Comparison of ENCODE assay signal across 28 cellular contexts in the genomic region with DNA sequence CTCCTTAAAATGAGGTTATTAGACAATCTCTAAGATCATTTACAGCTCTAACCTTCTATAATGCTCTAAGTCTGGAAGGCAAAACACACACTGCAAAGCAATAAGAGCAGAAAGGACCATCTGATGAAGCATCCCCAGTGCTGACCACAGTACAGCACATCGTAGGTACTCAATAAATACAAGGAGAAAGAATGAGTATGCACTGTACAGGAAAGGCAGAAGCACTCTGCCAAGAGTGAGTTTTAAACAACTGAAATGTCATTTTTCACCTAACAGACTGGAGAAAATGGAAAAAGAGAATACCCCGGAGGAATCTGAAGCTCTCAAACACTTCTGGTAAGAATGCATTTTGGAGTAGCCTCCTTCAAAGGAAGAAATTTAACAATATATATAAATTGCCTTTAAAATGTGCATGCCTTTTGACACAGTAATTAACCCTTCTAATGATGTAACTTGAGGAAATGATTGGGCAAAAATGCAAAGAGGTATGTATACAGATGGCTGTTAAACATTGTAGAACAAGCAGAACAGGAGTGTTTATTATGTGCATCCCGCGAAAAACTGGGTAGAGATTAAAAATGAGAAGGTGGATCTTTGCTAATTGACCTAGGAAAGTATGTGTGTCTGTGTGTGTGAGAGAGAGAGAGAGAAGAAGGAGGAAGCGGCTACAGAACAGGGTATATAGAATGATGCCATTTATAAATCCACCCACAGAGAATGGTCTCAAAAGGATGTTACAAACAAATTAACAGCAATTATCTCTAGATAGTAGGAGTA. TPM values are rescaled to one million over a fixed set of nuclear protein-coding genes. Genes with fewer than 3 reads are reported as not detected.
A peak's percentile ranks its signal among the peaks of the same experiment; 100 is the strongest.
DNase-seq lines count a peak whose midpoint lies in the region; ATAC-seq and TF ChIP-seq lines count a peak whose summit lies in the region.
"Had no signal": no experiment of that assay in that cellular context is flagged by ENCODE, and none has a peak within 500 bp of the region (broad histone marks: within the 10 kb centered on the region; RNA-seq: fewer than 3 reads in every experiment).

No MANE protein-coding gene starts in this region.

- H3K4me2 ChIP-seq in mammary epithelial cell (ENCODE audit: insufficient read depth, low read depth, low read length): no peak overlapping the region
- H3K4me2 ChIP-seq: GM23338, hepatocyte had no signal

- intact Hi-C loops in breast epithelium (cut with DNase I; ENCODE audit: low total_unique reads): no loop called here
- intact Hi-C loops in mammary epithelial cell (cut with micrococcal nuclease): no loop called here

- H3K36me3 ChIP-seq in breast epithelium (no peaks in the 10 kb centered on the region), mammary epithelial cell (ENCODE audit: insufficient read depth, low read length) (no peaks in the 10 kb centered on the region), endodermal cell (ENCODE audit: control insufficient read depth, insufficient read depth, low read length) (no peaks in the 10 kb centered on the region)

- peaks cover 3% of the 10 kb centered on the region for H3K27me3 Mint-ChIP-seq in activated CD8-positive, alpha-beta T cell treated with anti-CD3 and anti-CD28 coated beads, Interleukin-2, amount 10 ng/mL, durations not matched to agents 7 days and 5 days (ENCODE audit: low read depth)
- H3K27me3 Mint-ChIP-seq in endodermal cell (ENCODE audit: insufficient read depth): peaks cover 7% of the 10 kb centered on the region
- H3K27me3 Mint-ChIP-seq: activated CD4-positive, alpha-beta T cell treated with anti-CD3 and anti-CD28 coated beads, Interleukin-2, amount 10 ng/mL, durations not matched to agents 7 days and 5 days had no signal

- H3K9me3 ChIP-seq in breast epithelium (no peaks in the 10 kb centered on the region), mammary epithelial cell (replicated peaks; ENCODE audit: insufficient read depth, low read length) (no peaks in the 10 kb centered on the region), endodermal cell (ENCODE audit: control insufficient read depth, low read length) (no peaks in the 10 kb centered on the region)
- H3K9me3 ChIP-seq: psoas muscle had no signal

- POLR2A ChIA-PET in activated CD8-positive, alpha-beta T cell treated with anti-CD3 and anti-CD28 coated beads, Interleukin-2, amount 10 ng/mL, durations not matched to agents 7 days and 5 days (lab: Charles Lee): no interaction called here

- H3K9ac ChIP-seq in mammary epithelial cell (ENCODE audit: insufficient read depth, low read length) (no peak overlapping the region), endodermal cell (ENCODE audit: extremely low read depth, low read length, poor library complexity, severe bottlenecking) (no peak overlapping the region)

- TF ChIP-seq CTCF in breast epithelium (IDR thresholded peaks at IDR 0.05): no peak
- no peak for TF ChIP-seq CTCF in mammary epithelial cell (conservative IDR thresholded peaks at IDR 0.05 in 1 of 2, IDR thresholded peaks at IDR 0.05 in 1 of 2; ENCODE audit: extremely low read depth in 1 of 2, insufficient read depth in 1 of 2, low read depth in 1 of 2, low read length in 2 of 2)
- TF ChIP-seq CTCF in endodermal cell (conservative IDR thresholded peaks at IDR 0.05): no peak

- ATAC-seq in HG02852 (IDR thresholded peaks at IDR 0.05; ENCODE audit: unreplicated experiment): peak; percentile 79
- no peak for ATAC-seq in esophagus mucosa
- ATAC-seq in activated CD8-positive, alpha-beta T cell treated with anti-CD3 and anti-CD28 coated beads, Interleukin-2, amount 10 ng/mL, durations not matched to agents 7 days and 5 days: no peak
- ATAC-seq: activated naive CD4-positive, alpha-beta T cell treated with anti-CD3 and anti-CD28 coated beads, Interleukin-2, amount 50 U/mL, for 72 hours; activated T-helper 17 cell treated with anti-CD3 and anti-CD28 coated beads, Interleukin-2, amount 50 U/mL, for 72 hours; GM23338; psoas muscle had no signal

- TF ChIP-seq POLR2A in breast epithelium (IDR thresholded peaks at IDR 0.05): no peak

- CTCF ChIA-PET in mammary epithelial cell (lab: Charles Lee; ENCODE audit: low non-redundant PET): interaction anchor here (0.5 kb wide), 1 partner anchor 65 kb away, joined by 4 read pairs; no protein-coding TSS in a partner anchor
- CTCF ChIA-PET in activated CD8-positive, alpha-beta T cell treated with anti-CD3 and anti-CD28 coated beads, Interleukin-2, amount 10 ng/mL, durations not matched to agents 7 days and 5 days (lab: Charles Lee): interaction anchor here (0.6 to 1.1 kb wide), 3 partner anchors 8 to 843 kb away, joined by 3 to 4 read pairs (median 3); partner anchors contain the start of gene OXTR

- H3K4me3 Mint-ChIP-seq in activated CD8-positive, alpha-beta T cell treated with anti-CD3 and anti-CD28 coated beads, Interleukin-2, amount 10 ng/mL, durations not matched to agents 7 days and 5 days: no peak overlapping the region
- no peak overlapping the region for H3K4me3 Mint-ChIP-seq in endodermal cell
- H3K4me3 Mint-ChIP-seq: activated CD4-positive, alpha-beta T cell treated with anti-CD3 and anti-CD28 coated beads, Interleukin-2, amount 10 ng/mL, durations not matched to agents 7 days and 5 days; activated T-helper 17 cell treated with anti-CD3 and anti-CD28 coated beads, Interleukin-2, amount 50 U/mL, for 72 hours; GM23338; immature natural killer cell; type B pancreatic cell had no signal

- H3K27ac ChIP-seq in breast epithelium (peak overlapping the region; percentile 68 to 86), mammary epithelial cell (ENCODE audit: insufficient read depth, low read depth, low read length) (no peak overlapping the region), endodermal cell (ENCODE audit: low read depth, low read length) (no peak overlapping the region)
- H3K27ac ChIP-seq: foreskin keratinocyte, hepatocyte, HL-60, psoas muscle, VCaP had no signal

- H3K9me3 Mint-ChIP-seq in activated CD8-positive, alpha-beta T cell treated with anti-CD3 and anti-CD28 coated beads, Interleukin-2, amount 10 ng/mL, durations not matched to agents 7 days and 5 days (ENCODE audit: insufficient read depth): no peaks in the 10 kb centered on the region
- no peaks in the 10 kb centered on the region for H3K9me3 Mint-ChIP-seq in endodermal cell
- H3K9me3 Mint-ChIP-seq: activated CD4-positive, alpha-beta T cell treated with anti-CD3 and anti-CD28 coated beads, Interleukin-2, amount 10 ng/mL, durations not matched to agents 7 days and 5 days; activated naive CD4-positive, alpha-beta T cell treated with anti-CD3 and anti-CD28 coated beads, Interleukin-2, amount 50 U/mL, for 72 hours; GM23338; type B pancreatic cell had no signal

- 53% methylated on average over 5 of the region's 5 CpGs for WGBS in mammary epithelial cell (ENCODE audit: low coverage, missing lambda C conversion rate)
- 97% methylated on average over 3 to 4 of the region's 5 CpGs for WGBS in endodermal cell (ENCODE audit: insufficient coverage in 1 of 2, insufficient read length in 1 of 2), 2 experiments

- no peaks in the 10 kb centered on the region for H3K79me2 ChIP-seq in mammary epithelial cell (ENCODE audit: insufficient read depth, low read length)
- H3K79me2 ChIP-seq: hepatocyte had no signal

- H3K27me3 ChIP-seq in breast epithelium (no peaks in the 10 kb centered on the region), mammary epithelial cell (ENCODE audit: insufficient read depth, low read length) (no peaks in the 10 kb centered on the region), endodermal cell (ENCODE audit: control insufficient read depth, insufficient read depth, low read length, poor library complexity, severe bottlenecking) (no peaks in the 10 kb centered on the region)
- H3K27me3 ChIP-seq: foreskin keratinocyte, hepatocyte had no signal

- H2AFZ ChIP-seq in mammary epithelial cell (ENCODE audit: low read depth, low read length): no peak overlapping the region
- H2AFZ ChIP-seq: GM23338, hepatocyte had no signal

- H3K36me3 Mint-ChIP-seq in activated CD8-positive, alpha-beta T cell treated with anti-CD3 and anti-CD28 coated beads, Interleukin-2, amount 10 ng/mL, durations not matched to agents 7 days and 5 days (ENCODE audit: low read depth): no peaks in the 10 kb centered on the region
- peaks cover 2% of the 10 kb centered on the region for H3K36me3 Mint-ChIP-seq in endodermal cell (ENCODE audit: low read depth)
- H3K36me3 Mint-ChIP-seq: activated naive CD4-positive, alpha-beta T cell treated with anti-CD3 and anti-CD28 coated beads, Interleukin-2, amount 50 U/mL, for 72 hours; immature natural killer cell; type B pancreatic cell had no signal

- no peak overlapping the region for H3K27ac Mint-ChIP-seq in activated CD8-positive, alpha-beta T cell treated with anti-CD3 and anti-CD28 coated beads, Interleukin-2, amount 10 ng/mL, durations not matched to agents 7 days and 5 days
- H3K27ac Mint-ChIP-seq in endodermal cell: no peak overlapping the region
- H3K27ac Mint-ChIP-seq: activated CD4-positive, alpha-beta T cell treated with anti-CD3 and anti-CD28 coated beads, Interleukin-2, amount 10 ng/mL, durations not matched to agents 7 days and 5 days; activated naive CD4-positive, alpha-beta T cell treated with anti-CD3 and anti-CD28 coated beads, Interleukin-2, amount 50 U/mL, for 72 hours; activated T-helper 17 cell treated with anti-CD3 and anti-CD28 coated beads, Interleukin-2, amount 50 U/mL, for 72 hours; GM23338; immature natural killer cell; type B pancreatic cell had no signal

- DNase-seq in breast epithelium (ENCODE audit: low spot score in 2 of 2): no peak
- no peak for DNase-seq in mammary epithelial cell
- DNase-seq in MV-4-11 (lab: John Stamatoyannopoulos, UW): peak; percentile 11
- no peak for DNase-seq in NCI-H82 (lab: John Stamatoyannopoulos, UW)
- DNase-seq in activated CD8-positive, alpha-beta T cell treated with anti-CD3 and anti-CD28 coated beads, Interleukin-2, amount 10 ng/mL, durations not matched to agents 7 days and 5 days: no peak
- no peak for DNase-seq in endodermal cell
- DNase-seq: activated CD4-positive, alpha-beta T cell treated with anti-CD3 and anti-CD28 coated beads, Interleukin-2, amount 10 ng/mL, durations not matched to agents 7 days and 5 days; aorta; COR-L47; DND-41; foreskin keratinocyte; immature natural killer cell; NCI-H1417; psoas muscle had no signal

- H4K20me1 ChIP-seq in mammary epithelial cell (ENCODE audit: insufficient read depth, low read length): no peaks in the 10 kb centered on the region

- in situ Hi-C loops in mammary epithelial cell (cut with MboI; ENCODE audit: low sequenced_read_pairs in 2 of 2): no loop called here

- H3K4me3 ChIP-seq in breast epithelium (no peak overlapping the region), mammary epithelial cell (replicated peaks in 1 of 3; ENCODE audit: insufficient read depth in 1 of 3, low read depth in 2 of 3, low read length in 3 of 3) (no peak overlapping the region), endodermal cell (ENCODE audit: low read length) (no peak overlapping the region)
- H3K4me3 ChIP-seq: GM23338, hepatocyte, psoas muscle had no signal

- BruUV-seq in mammary epithelial cell (replicated peaks; lab: Mats Ljungman, UMichigan): no TSS peak

- H3K4me1 Mint-ChIP-seq in activated CD8-positive, alpha-beta T cell treated with anti-CD3 and anti-CD28 coated beads, Interleukin-2, amount 10 ng/mL, durations not matched to agents 7 days and 5 days (ENCODE audit: low read depth): no peaks in the 10 kb centered on the region
- H3K4me1 Mint-ChIP-seq in endodermal cell: peaks cover 15% of the 10 kb centered on the region
- H3K4me1 Mint-ChIP-seq: activated CD4-positive, alpha-beta T cell treated with anti-CD3 and anti-CD28 coated beads, Interleukin-2, amount 10 ng/mL, durations not matched to agents 7 days and 5 days; activated T-helper 17 cell treated with anti-CD3 and anti-CD28 coated beads, Interleukin-2, amount 50 U/mL, for 72 hours; immature natural killer cell had no signal

- dilution Hi-C loops in mammary epithelial cell (cut with HindIII; ENCODE audit: low sequenced_read_pairs): no loop called here

- no peaks in the 10 kb centered on the region for H3K4me1 ChIP-seq in breast epithelium
- peaks cover 13% of the 10 kb centered on the region for H3K4me1 ChIP-seq in mammary epithelial cell (ENCODE audit: insufficient read depth, low read length)
- no peaks in the 10 kb centered on the region for H3K4me1 ChIP-seq in endodermal cell (ENCODE audit: control insufficient read depth, insufficient read depth, low read length)
- H3K4me1 ChIP-seq: foreskin keratinocyte, psoas muscle had no signal

RNA-seq across cellular contexts. Expression of gene OXTR, which starts 8.0 kb away (rescaled TPM):
- total RNA-seq in breast epithelium (100 to 1,000 TPM in 2 of 3 donors, under 1 TPM in 1; 0.32 to 250 (median 105) TPM), mammary epithelial cell (1 to 10 TPM; 1.3 to 8.0 TPM), esophagus mucosa (0.16 TPM), endodermal cell (10 to 100 TPM; 10.6 to 13.1 TPM)
- polyA plus RNA-seq in mammary epithelial cell: 0.19 TPM
- not detected for polyA minus RNA-seq in mammary epithelial cell
- total RNA-seq in activated CD8-positive, alpha-beta T cell treated with anti-CD3 and anti-CD28 coated beads, Interleukin-2, amount 10 ng/mL, durations not matched to agents 7 days and 5 days: under 1 TPM; 0.70 to 0.71 TPM
- 8.5 TPM for polyA plus RNA-seq in endodermal cell (2013, experiment 1 of 2)
- 10.4 TPM for polyA plus RNA-seq in endodermal cell (2013, experiment 2 of 2)

RNA-seq across cellular contexts. Expression of gene CAV3, which starts 43.8 kb away (rescaled TPM):
- total RNA-seq in breast epithelium (not detected), mammary epithelial cell (not detected), esophagus mucosa (not detected), endodermal cell (not detected)
- not detected for polyA plus RNA-seq in mammary epithelial cell
- not detected for polyA minus RNA-seq in mammary epithelial cell
- total RNA-seq in activated CD8-positive, alpha-beta T cell treated with anti-CD3 and anti-CD28 coated beads, Interleukin-2, amount 10 ng/mL, durations not matched to agents 7 days and 5 days: not detected
- not detected for polyA plus RNA-seq in endodermal cell (2013, experiment 1 of 2)
- not detected for polyA plus RNA-seq in endodermal cell (2013, experiment 2 of 2)
- total RNA-seq: activated CD4-positive, alpha-beta T cell treated with anti-CD3 and anti-CD28 coated beads, Interleukin-2, amount 10 ng/mL, durations not matched to agents 7 days and 5 days; activated naive CD4-positive, alpha-beta T cell treated with anti-CD3 and anti-CD28 coated beads, Interleukin-2, amount 50 U/mL, for 72 hours; activated T-helper 17 cell treated with anti-CD3 and anti-CD28 coated beads, Interleukin-2, amount 50 U/mL, for 72 hours; aorta; cerebellum; epithelial cell of proximal tubule; foreskin keratinocyte; GM23338; hepatocyte; HepG2; NCI-H460; T-helper 2 cell treated with Interferon-gamma antibody and Interleukin-4, amounts not matched to agents 100 ng/mL and 5 ng/mL, for 36 hours had no signal
- polyA plus RNA-seq: foreskin keratinocyte, GM23338, hepatocyte, HepG2, immature natural killer cell had no signal

Comparison
In these comparisons a context has a peak if more than half of its experiments do, and no peak if none do; other contexts are left out.
1. H3K27ac ChIP-seq: peak in breast epithelium (2 of 2); none in mammary epithelial cell (single experiment) and endodermal cell (single experiment).